1 cellular context compared by ENCODE assay signal in the genomic region with DNA sequence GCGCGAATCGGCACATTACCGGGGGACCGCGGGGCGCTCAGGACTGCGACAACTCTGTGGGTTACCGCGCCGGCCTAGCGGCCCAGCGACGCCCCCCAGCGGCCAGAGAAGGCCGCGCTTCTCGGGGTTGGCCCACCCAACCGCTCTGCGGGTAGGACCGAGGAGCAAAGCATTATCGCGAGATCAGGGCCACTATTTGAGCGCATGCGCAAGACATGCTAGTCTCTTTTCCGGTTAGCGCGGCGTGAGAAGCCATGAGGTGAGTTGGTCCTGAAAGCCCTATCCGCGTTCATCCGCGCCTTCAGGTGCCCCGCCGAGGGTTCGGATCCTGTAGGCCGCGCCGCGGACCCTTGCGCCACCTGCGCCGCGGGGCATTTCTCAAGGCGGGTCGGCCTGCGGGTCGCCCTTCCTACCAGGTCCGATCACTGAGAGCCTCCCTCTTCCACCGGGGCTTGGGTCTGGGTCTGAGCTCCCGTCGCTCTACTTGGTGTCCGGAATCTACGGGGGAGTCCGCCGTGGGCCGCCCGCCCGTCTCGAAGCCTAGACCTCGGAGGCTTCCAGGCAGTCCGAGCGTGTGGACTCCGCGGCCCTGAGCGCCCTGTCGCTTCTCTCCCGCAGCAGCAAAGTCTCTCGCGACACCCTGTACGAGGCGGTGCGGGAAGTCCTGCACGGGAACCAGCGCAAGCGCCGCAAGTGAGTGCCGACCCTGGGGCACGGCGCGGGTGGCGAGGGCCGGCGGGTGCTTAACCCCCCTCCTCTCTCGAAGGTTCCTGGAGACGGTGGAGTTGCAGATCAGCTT.
A peak's percentile ranks its signal among the peaks of the same experiment; 100 is the strongest.
TF ChIP-seq lines count a peak whose summit lies in the region.

Gene RPL10A (plus strand): TSS at position 221 of the 799 bp plus-strand sequence. CDS start 34 bp downstream, at position 255.

TF ChIP-seq in HepG2, 621 proteins besides CTCF, POLR2A, EP300 and RAD21 (continued from another document and continues in another):
- peak; percentile 79; the same call in 1 of the 2 replicates for TF ChIP-seq ZNF142 (CRISPR knock-in tag; IDR thresholded peaks at IDR 0.05)
- TF ChIP-seq, protein P1, sequence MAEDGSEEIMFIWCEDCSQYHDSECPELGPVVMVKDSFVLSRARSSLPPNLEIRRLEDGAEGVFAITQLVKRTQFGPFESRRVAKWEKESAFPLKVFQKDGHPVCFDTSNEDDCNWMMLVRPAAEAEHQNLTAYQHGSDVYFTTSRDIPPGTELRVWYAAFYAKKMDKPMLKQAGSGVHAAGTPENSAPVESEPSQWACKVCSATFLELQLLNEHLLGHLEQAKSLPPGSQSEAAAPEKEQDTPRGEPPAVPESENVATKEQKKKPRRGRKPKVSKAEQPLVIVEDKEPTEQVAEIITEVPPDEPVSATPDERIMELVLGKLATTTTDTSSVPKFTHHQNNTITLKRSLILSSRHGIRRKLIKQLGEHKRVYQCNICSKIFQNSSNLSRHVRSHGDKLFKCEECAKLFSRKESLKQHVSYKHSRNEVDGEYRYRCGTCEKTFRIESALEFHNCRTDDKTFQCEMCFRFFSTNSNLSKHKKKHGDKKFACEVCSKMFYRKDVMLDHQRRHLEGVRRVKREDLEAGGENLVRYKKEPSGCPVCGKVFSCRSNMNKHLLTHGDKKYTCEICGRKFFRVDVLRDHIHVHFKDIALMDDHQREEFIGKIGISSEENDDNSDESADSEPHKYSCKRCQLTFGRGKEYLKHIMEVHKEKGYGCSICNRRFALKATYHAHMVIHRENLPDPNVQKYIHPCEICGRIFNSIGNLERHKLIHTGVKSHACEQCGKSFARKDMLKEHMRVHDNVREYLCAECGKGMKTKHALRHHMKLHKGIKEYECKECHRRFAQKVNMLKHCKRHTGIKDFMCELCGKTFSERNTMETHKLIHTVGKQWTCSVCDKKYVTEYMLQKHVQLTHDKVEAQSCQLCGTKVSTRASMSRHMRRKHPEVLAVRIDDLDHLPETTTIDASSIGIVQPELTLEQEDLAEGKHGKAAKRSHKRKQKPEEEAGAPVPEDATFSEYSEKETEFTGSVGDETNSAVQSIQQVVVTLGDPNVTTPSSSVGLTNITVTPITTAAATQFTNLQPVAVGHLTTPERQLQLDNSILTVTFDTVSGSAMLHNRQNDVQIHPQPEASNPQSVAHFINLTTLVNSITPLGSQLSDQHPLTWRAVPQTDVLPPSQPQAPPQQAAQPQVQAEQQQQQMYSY (CRISPR knock-in tag; IDR thresholded peaks at IDR 0.05), result peak; percentile 13; the same call in 1 of the 2 replicates
- 0 out of 2 replicates have a peak, but pooled peaks have one; percentile 9 for TF ChIP-seq ZNF615 (CRISPR knock-in tag; IDR thresholded peaks at IDR 0.05; ENCODE audit: borderline replicate concordance)
- TF ChIP-seq MYPOP (CRISPR knock-in tag; IDR thresholded peaks at IDR 0.05), result peak; percentile 89
- TF ChIP-seq ZNF749 (CRISPR knock-in tag; IDR thresholded peaks at IDR 0.05; ENCODE audit: borderline replicate concordance), result peak; percentile 88
- TF ChIP-seq, protein P2, sequence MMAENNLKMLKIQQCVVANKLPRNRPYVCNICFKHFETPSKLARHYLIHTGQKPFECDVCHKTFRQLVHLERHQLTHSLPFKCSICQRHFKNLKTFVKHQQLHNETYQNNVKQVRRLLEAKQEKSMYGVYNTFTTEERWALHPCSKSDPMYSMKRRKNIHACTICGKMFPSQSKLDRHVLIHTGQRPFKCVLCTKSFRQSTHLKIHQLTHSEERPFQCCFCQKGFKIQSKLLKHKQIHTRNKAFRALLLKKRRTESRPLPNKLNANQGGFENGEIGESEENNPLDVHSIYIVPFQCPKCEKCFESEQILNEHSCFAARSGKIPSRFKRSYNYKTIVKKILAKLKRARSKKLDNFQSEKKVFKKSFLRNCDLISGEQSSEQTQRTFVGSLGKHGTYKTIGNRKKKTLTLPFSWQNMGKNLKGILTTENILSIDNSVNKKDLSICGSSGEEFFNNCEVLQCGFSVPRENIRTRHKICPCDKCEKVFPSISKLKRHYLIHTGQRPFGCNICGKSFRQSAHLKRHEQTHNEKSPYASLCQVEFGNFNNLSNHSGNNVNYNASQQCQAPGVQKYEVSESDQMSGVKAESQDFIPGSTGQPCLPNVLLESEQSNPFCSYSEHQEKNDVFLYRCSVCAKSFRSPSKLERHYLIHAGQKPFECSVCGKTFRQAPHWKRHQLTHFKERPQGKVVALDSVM (CRISPR knock-in tag; IDR thresholded peaks at IDR 0.05), result no peak
- TF ChIP-seq SETDB1 (CRISPR knock-in tag; IDR thresholded peaks at IDR 0.05; ENCODE audit: borderline replicate concordance), result no peak
- no peak for TF ChIP-seq NR2F1 (CRISPR knock-in tag; IDR thresholded peaks at IDR 0.05)
- peak; percentile 86; the same call in 1 of the 2 replicates for TF ChIP-seq ATF7-NPFF (CRISPR knock-in tag; IDR thresholded peaks at IDR 0.05; ENCODE audit: low read depth)
- TF ChIP-seq SP4 (CRISPR knock-in tag; IDR thresholded peaks at IDR 0.05), result peak; percentile 88
- TF ChIP-seq ZNF205 (CRISPR knock-in tag; IDR thresholded peaks at IDR 0.05), result peak; percentile 93; the same call in 1 of the 2 replicates
- no peak for TF ChIP-seq FLYWCH1 (CRISPR knock-in tag; IDR thresholded peaks at IDR 0.05)
- peak; percentile 95 for TF ChIP-seq PHF5A (CRISPR knock-in tag; IDR thresholded peaks at IDR 0.05; ENCODE audit: low read depth, unreplicated experiment)
- TF ChIP-seq ZNF101 (CRISPR knock-in tag; IDR thresholded peaks at IDR 0.05; ENCODE audit: borderline replicate concordance, low read depth), result no peak
- TF ChIP-seq ZNF598 (CRISPR knock-in tag; IDR thresholded peaks at IDR 0.05; ENCODE audit: borderline replicate concordance), result no peak; the same call in 1 of the 2 replicates
- TF ChIP-seq ZMYM4 (CRISPR knock-in tag; IDR thresholded peaks at IDR 0.05), result peak; percentile 100
- no peak for TF ChIP-seq PHB2 (IDR thresholded peaks at IDR 0.05; ENCODE audit: partially characterized antibody)
- TF ChIP-seq SSRP1 (CRISPR knock-in tag; IDR thresholded peaks at IDR 0.05), result peak; percentile 62; the same call in 1 of the 2 replicates
- TF ChIP-seq THAP11 (CRISPR knock-in tag; IDR thresholded peaks at IDR 0.05), result peak; percentile 88
- peak; percentile 87 for TF ChIP-seq ZFP36L1 (CRISPR knock-in tag; IDR thresholded peaks at IDR 0.05)
- TF ChIP-seq MIER2 (CRISPR knock-in tag; IDR thresholded peaks at IDR 0.05), result peak; percentile 81
- TF ChIP-seq GABPA (IDR thresholded peaks at IDR 0.05; ENCODE audit: low read depth, low read length), result no peak
- TF ChIP-seq GABPA (CRISPR knock-in tag; IDR thresholded peaks at IDR 0.05; ENCODE audit: low read depth), result peak; percentile 82
- TF ChIP-seq NFATC3 (CRISPR knock-in tag; IDR thresholded peaks at IDR 0.05), result no peak
- TF ChIP-seq ZNF883 (CRISPR knock-in tag; IDR thresholded peaks at IDR 0.05; ENCODE audit: not compliant biosample characterization), result peak; percentile 96
- peak; percentile 96 for TF ChIP-seq ZNF619 (CRISPR knock-in tag; IDR thresholded peaks at IDR 0.05)
- TF ChIP-seq, protein P3, sequence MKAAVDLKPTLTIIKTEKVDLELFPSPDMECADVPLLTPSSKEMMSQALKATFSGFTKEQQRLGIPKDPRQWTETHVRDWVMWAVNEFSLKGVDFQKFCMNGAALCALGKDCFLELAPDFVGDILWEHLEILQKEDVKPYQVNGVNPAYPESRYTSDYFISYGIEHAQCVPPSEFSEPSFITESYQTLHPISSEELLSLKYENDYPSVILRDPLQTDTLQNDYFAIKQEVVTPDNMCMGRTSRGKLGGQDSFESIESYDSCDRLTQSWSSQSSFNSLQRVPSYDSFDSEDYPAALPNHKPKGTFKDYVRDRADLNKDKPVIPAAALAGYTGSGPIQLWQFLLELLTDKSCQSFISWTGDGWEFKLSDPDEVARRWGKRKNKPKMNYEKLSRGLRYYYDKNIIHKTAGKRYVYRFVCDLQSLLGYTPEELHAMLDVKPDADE (CRISPR knock-in tag; IDR thresholded peaks at IDR 0.05), result no peak; the same call in 1 of the 2 replicates
- TF ChIP-seq ZBTB44 (CRISPR knock-in tag; IDR thresholded peaks at IDR 0.05), result no peak
- peak; percentile 100 for TF ChIP-seq POLR2G (IDR thresholded peaks at IDR 0.05; ENCODE audit: low read depth, low read length)
- peak; percentile 94 for TF ChIP-seq ELF1 (CRISPR knock-in tag; IDR thresholded peaks at IDR 0.05)
- peak; percentile 93 for TF ChIP-seq REL (CRISPR knock-in tag; conservative IDR thresholded peaks at IDR 0.05)
- TF ChIP-seq ZFP82 (CRISPR knock-in tag; IDR thresholded peaks at IDR 0.05; ENCODE audit: borderline replicate concordance), result peak; percentile 80; the same call in 1 of the 2 replicates
- TF ChIP-seq REPIN1 (CRISPR knock-in tag; IDR thresholded peaks at IDR 0.05; ENCODE audit: borderline replicate concordance, low read depth), result peak; percentile 95
- TF ChIP-seq NFE2L1 (CRISPR knock-in tag; IDR thresholded peaks at IDR 0.05; ENCODE audit: borderline replicate concordance), result 0 out of 2 replicates have a peak, but pooled peaks have one; percentile 69
- peak; percentile 92 for TF ChIP-seq SP1 (IDR thresholded peaks at IDR 0.05)
- peak; percentile 81 for TF ChIP-seq SP1 (CRISPR knock-in tag; IDR thresholded peaks at IDR 0.05)
- TF ChIP-seq NBN (conservative IDR thresholded peaks at IDR 0.05), result no peak
- TF ChIP-seq ZNF672 (CRISPR knock-in tag; IDR thresholded peaks at IDR 0.05), result no peak
- peak; percentile 90 for TF ChIP-seq ZSCAN9 (CRISPR knock-in tag; IDR thresholded peaks at IDR 0.05; ENCODE audit: borderline replicate concordance)
- TF ChIP-seq RFX3 (CRISPR knock-in tag; IDR thresholded peaks at IDR 0.05), result no peak
- TF ChIP-seq, protein P4, sequence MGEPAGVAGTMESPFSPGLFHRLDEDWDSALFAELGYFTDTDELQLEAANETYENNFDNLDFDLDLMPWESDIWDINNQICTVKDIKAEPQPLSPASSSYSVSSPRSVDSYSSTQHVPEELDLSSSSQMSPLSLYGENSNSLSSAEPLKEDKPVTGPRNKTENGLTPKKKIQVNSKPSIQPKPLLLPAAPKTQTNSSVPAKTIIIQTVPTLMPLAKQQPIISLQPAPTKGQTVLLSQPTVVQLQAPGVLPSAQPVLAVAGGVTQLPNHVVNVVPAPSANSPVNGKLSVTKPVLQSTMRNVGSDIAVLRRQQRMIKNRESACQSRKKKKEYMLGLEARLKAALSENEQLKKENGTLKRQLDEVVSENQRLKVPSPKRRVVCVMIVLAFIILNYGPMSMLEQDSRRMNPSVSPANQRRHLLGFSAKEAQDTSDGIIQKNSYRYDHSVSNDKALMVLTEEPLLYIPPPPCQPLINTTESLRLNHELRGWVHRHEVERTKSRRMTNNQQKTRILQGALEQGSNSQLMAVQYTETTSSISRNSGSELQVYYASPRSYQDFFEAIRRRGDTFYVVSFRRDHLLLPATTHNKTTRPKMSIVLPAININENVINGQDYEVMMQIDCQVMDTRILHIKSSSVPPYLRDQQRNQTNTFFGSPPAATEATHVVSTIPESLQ (CRISPR knock-in tag; conservative IDR thresholded peaks at IDR 0.05), result peak; percentile 32; the same call in 1 of the 2 replicates
- TF ChIP-seq ZNF556 (CRISPR knock-in tag; IDR thresholded peaks at IDR 0.05; ENCODE audit: borderline replicate concordance), result peak; percentile 71; the same call in 1 of the 2 replicates
- peak; percentile 96 for TF ChIP-seq POGZ (CRISPR knock-in tag; IDR thresholded peaks at IDR 0.05)
- no peak for TF ChIP-seq PAF1 (CRISPR knock-in tag; IDR thresholded peaks at IDR 0.05)
- no peak for TF ChIP-seq SUZ12 (IDR thresholded peaks at IDR 0.05; ENCODE audit: low read depth, low read length)
